In the genomic region with DNA sequence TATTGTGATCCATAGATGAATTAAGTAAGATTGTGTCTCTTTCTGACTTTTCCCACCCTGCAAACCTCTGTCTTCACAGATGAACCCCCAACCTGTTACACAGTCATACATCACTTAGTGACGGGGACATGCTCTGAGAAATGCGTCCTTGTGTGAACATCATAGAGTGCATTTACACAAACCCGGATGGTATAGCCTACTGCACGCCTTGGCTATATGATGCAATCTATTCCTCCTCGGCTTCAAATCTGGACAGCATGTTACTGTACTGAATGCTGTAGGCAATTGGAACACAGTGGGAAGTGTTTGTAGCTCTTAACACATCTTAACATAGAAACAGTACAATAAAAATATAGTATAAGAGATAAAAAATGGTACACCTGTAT, we compare ENCODE assay signal across 9 cellular contexts. TPM values are rescaled to one million over a fixed set of nuclear protein-coding genes. Genes with fewer than 3 reads are reported as not detected.
DNase-seq lines count a peak whose midpoint lies in the region; ATAC-seq and TF ChIP-seq lines count a peak whose summit lies in the region.
"Had no signal": no experiment of that assay in that cellular context is flagged by ENCODE, and none has a peak within 500 bp of the region (broad histone marks: within the 10 kb centered on the region; RNA-seq: fewer than 3 reads in every experiment).

No MANE protein-coding gene starts in this region.

- no peak for DNase-seq in DND-41
- peak; percentile 13 for DNase-seq in activated naive CD4-positive, alpha-beta T cell treated with anti-CD3 and anti-CD28 coated beads, Interleukin-2, amount 50 U/mL, for 16 hours
- no peak for DNase-seq in mesendoderm
- DNase-seq in glomerular visceral epithelial cell (ENCODE audit: extremely low spot score) = no peak
- no peak for DNase-seq in kidney glomerular epithelial cell (lab: John Stamatoyannopoulos, UW)
- DNase-seq in Kasumi-1 (lab: John Stamatoyannopoulos, UW) = no peak

- no peaks in the 10 kb centered on the region for H3K9me3 ChIP-seq in DND-41 (ENCODE audit: insufficient read depth, low read length, severe bottlenecking)

- H2BK5ac ChIP-seq in mesendoderm (ENCODE audit: low read length) = no peak overlapping the region

- ATAC-seq in DND-41 (ENCODE audit: insufficient read depth, low read depth) = no peak
- ATAC-seq in GM19395 (IDR thresholded peaks at IDR 0.05; ENCODE audit: unreplicated experiment) = peak; percentile 53
- ATAC-seq in HG03108 (IDR thresholded peaks at IDR 0.05; ENCODE audit: unreplicated experiment) = peak; percentile 31

- H3K79me2 ChIP-seq in DND-41 (ENCODE audit: insufficient read depth, low read length) = no peaks in the 10 kb centered on the region
- H3K79me2 ChIP-seq in mesendoderm (ENCODE audit: control insufficient read depth, insufficient read depth, low read length) = no peaks in the 10 kb centered on the region

- no peak overlapping the region for H3K56ac ChIP-seq in mesendoderm (ENCODE audit: low read length)

- no peak overlapping the region for H2BK15ac ChIP-seq in mesendoderm (replicated peaks; ENCODE audit: low read depth)

- H4K20me1 ChIP-seq in DND-41 (ENCODE audit: insufficient read depth, low read length) = no peaks in the 10 kb centered on the region

- no peak overlapping the region for H3K23ac ChIP-seq in mesendoderm (ENCODE audit: low read length)

- H3K18ac ChIP-seq in mesendoderm (ENCODE audit: low read length) = no peak overlapping the region

- no peak for TF ChIP-seq CTCF in DND-41 (IDR thresholded peaks at IDR 0.05; ENCODE audit: borderline replicate concordance, extremely low read depth, low read length, poor library complexity, severe bottlenecking)

- H3K27ac ChIP-seq in DND-41 (ENCODE audit: low read length) = peak overlapping the region; percentile 91
- no peak overlapping the region for H3K27ac ChIP-seq in mesendoderm (ENCODE audit: low read depth, low read length)
- H3K27ac ChIP-seq: RWPE1 had no signal

- no peak overlapping the region for H2AK5ac ChIP-seq in mesendoderm (ENCODE audit: low read length)

- H3K4me3 ChIP-seq in DND-41 (ENCODE audit: low read depth in 1 of 2, low read length in 2 of 2) (no peak overlapping the region), mesendoderm (ENCODE audit: low read length) (no peak overlapping the region)

- H2BK120ac ChIP-seq in mesendoderm (ENCODE audit: low read depth, low read length) = no peak overlapping the region

- no peaks in the 10 kb centered on the region for H3K79me1 ChIP-seq in mesendoderm (ENCODE audit: low read length)

- no peak overlapping the region for H3K4ac ChIP-seq in mesendoderm (ENCODE audit: low read depth, low read length)

- H3K9ac ChIP-seq in DND-41 (ENCODE audit: low read depth, low read length) (peak overlapping the region; percentile 46; the same call in 1 of the 2 replicates), mesendoderm (ENCODE audit: low read length) (no peak overlapping the region)

- H3K27me3 ChIP-seq in DND-41 (ENCODE audit: insufficient read depth, low read length, poor library complexity) (no peaks in the 10 kb centered on the region), mesendoderm (ENCODE audit: insufficient read depth, low read length, poor library complexity) (no peaks in the 10 kb centered on the region)

- H3K36me3 ChIP-seq in DND-41 (ENCODE audit: insufficient read depth, low read length) = no peaks in the 10 kb centered on the region
- H3K36me3 ChIP-seq in mesendoderm (ENCODE audit: control insufficient read depth, insufficient read depth, low read length) = no peaks in the 10 kb centered on the region

- H4K5ac ChIP-seq in mesendoderm (ENCODE audit: low read length) = no peak overlapping the region

- H2AFZ ChIP-seq in DND-41 (ENCODE audit: low read depth, low read length) = peak overlapping the region; percentile 86

- peaks cover 26% of the 10 kb centered on the region for H3K4me1 ChIP-seq in DND-41 (ENCODE audit: insufficient read depth, low read length)
- no peaks in the 10 kb centered on the region for H3K4me1 ChIP-seq in mesendoderm (ENCODE audit: control insufficient read depth, low read depth, low read length)

- H3K4me2 ChIP-seq in DND-41 (ENCODE audit: insufficient read depth, low read length) (peak overlapping the region; percentile 60; the same call in 1 of the 2 replicates), mesendoderm (ENCODE audit: low read length) (no peak overlapping the region)

- no peak overlapping the region for H4K8ac ChIP-seq in mesendoderm (ENCODE audit: low read depth, low read length)

- WGBS in mesendoderm (ENCODE audit: extremely low coverage, insufficient coverage, low lambda C conversion rate) = no CpG with 5 or more reads among the region's 5 CpGs

RNA-seq across cellular contexts. Expression of a gene that starts 7.4 kb away (rescaled TPM):
- 0.28 TPM for polyA plus RNA-seq in mesendoderm (2013, experiment 1 of 2)
- polyA plus RNA-seq in mesendoderm (2013, experiment 2 of 2) = 0.22 TPM

RNA-seq across cellular contexts. Expression of a gene that starts 27.8 kb away (rescaled TPM):
- not detected for polyA plus RNA-seq in mesendoderm (2013, experiment 1 of 2)
- not detected for polyA plus RNA-seq in mesendoderm (2013, experiment 2 of 2)
